21 cellular contexts compared by ENCODE assay signal in genomic region chr21:25103500-25104207, GRCh38.
"Had no signal": no experiment of that assay in that cellular context is flagged by ENCODE, and none has a peak within 500 bp of the region (broad histone marks: within the 10 kb centered on the region; RNA-seq: fewer than 3 reads in every experiment).

No MANE protein-coding gene starts in this region.

- H3K9me3 ChIP-seq: adrenal gland, gastrocnemius medialis, lower lobe of right lung, right atrium auricular region had no signal

- H3K4me3 ChIP-seq: adrenal gland, gastrocnemius medialis, heart left ventricle, lower lobe of right lung, right atrium auricular region, smooth muscle cell had no signal

- H3K27ac ChIP-seq: adrenal gland, gastrocnemius medialis, heart left ventricle, lower lobe of right lung, right atrium auricular region had no signal

- H3K36me3 Mint-ChIP-seq: activated naive CD4-positive, alpha-beta T cell treated with anti-CD3 and anti-CD28 coated beads, Interleukin-2, amount 50 U/mL, for 24 hours; immature natural killer cell; mesothelial cell of epicardium; type B pancreatic cell had no signal

- DNase-seq: activated CD4-positive, alpha-beta T cell treated with anti-CD3 and anti-CD28 coated beads for 36 hours; activated CD8-positive, alpha-beta memory T cell treated with anti-CD3 and anti-CD28 coated beads, Interleukin-2, amount 50 U/mL, for 4 hours; activated CD8-positive, alpha-beta T cell treated with anti-CD3 and anti-CD28 coated beads for 36 hours; activated effector memory CD4-positive, alpha-beta T cell treated with anti-CD3 and anti-CD28 coated beads, Interleukin-2, amount 50 U/mL, for 16 hours; activated T-cell treated with anti-CD3 and anti-CD28 coated beads, Interleukin-2, amount 50 U/mL, for 48 hours; adrenal gland; effector CD8-positive, alpha-beta T cell; gastrocnemius medialis; heart left ventricle; immature natural killer cell; left cardiac atrium; lower lobe of right lung; nephron progenitor cell; occipital lobe; T-helper 17 cell had no signal

- H3K9me3 Mint-ChIP-seq: activated CD8-positive, alpha-beta T cell treated with anti-CD3 and anti-CD28 coated beads for 36 hours; activated naive CD4-positive, alpha-beta T cell treated with anti-CD3 and anti-CD28 coated beads, Interleukin-2, amount 50 U/mL, for 24 hours; stimulated activated naive CD8-positive, alpha-beta T cell treated with anti-CD3 and anti-CD28 coated beads, Interleukin-15, Interleukin-2, amounts not matched to agents 100 ng/mL and 50 ng/mL, for 24 hours; type B pancreatic cell had no signal

- H3K4me3 Mint-ChIP-seq: activated CD4-positive, alpha-beta T cell treated with anti-CD3 and anti-CD28 coated beads for 36 hours; activated CD8-positive, alpha-beta T cell treated with anti-CD3 and anti-CD28 coated beads for 36 hours; activated naive CD4-positive, alpha-beta T cell treated with anti-CD3 and anti-CD28 coated beads, Interleukin-2, amount 50 U/mL, for 24 hours; immature natural killer cell; mesothelial cell of epicardium; nephron progenitor cell; stimulated activated naive CD8-positive, alpha-beta T cell treated with anti-CD3 and anti-CD28 coated beads, Interleukin-15, Interleukin-2, amounts not matched to agents 100 ng/mL and 50 ng/mL, for 24 hours; T-helper 17 cell; type B pancreatic cell had no signal

- H3K36me3 ChIP-seq: adrenal gland, gastrocnemius medialis, heart left ventricle, lower lobe of right lung, right atrium auricular region had no signal

- H3K27me3 Mint-ChIP-seq: activated CD4-positive, alpha-beta T cell treated with anti-CD3 and anti-CD28 coated beads for 36 hours; activated CD8-positive, alpha-beta T cell treated with anti-CD3 and anti-CD28 coated beads for 36 hours; stimulated activated naive CD8-positive, alpha-beta T cell treated with anti-CD3 and anti-CD28 coated beads, Interleukin-15, Interleukin-2, amounts not matched to agents 100 ng/mL and 50 ng/mL, for 24 hours; T-helper 17 cell; type B pancreatic cell had no signal

- H3K4me2 ChIP-seq: smooth muscle cell had no signal

- H3K4me1 ChIP-seq: adrenal gland, gastrocnemius medialis, heart left ventricle, lower lobe of right lung, right atrium auricular region had no signal

- H3K4me1 Mint-ChIP-seq: activated CD4-positive, alpha-beta T cell treated with anti-CD3 and anti-CD28 coated beads for 36 hours; activated naive CD4-positive, alpha-beta T cell treated with anti-CD3 and anti-CD28 coated beads, Interleukin-2, amount 50 U/mL, for 24 hours; immature natural killer cell; mesothelial cell of epicardium; nephron progenitor cell; T-helper 17 cell had no signal

- H3K27ac Mint-ChIP-seq: activated CD4-positive, alpha-beta T cell treated with anti-CD3 and anti-CD28 coated beads for 36 hours; activated CD8-positive, alpha-beta T cell treated with anti-CD3 and anti-CD28 coated beads for 36 hours; activated naive CD4-positive, alpha-beta T cell treated with anti-CD3 and anti-CD28 coated beads, Interleukin-2, amount 50 U/mL, for 24 hours; immature natural killer cell; mesothelial cell of epicardium; nephron progenitor cell; stimulated activated naive CD8-positive, alpha-beta T cell treated with anti-CD3 and anti-CD28 coated beads, Interleukin-15, Interleukin-2, amounts not matched to agents 100 ng/mL and 50 ng/mL, for 24 hours; T-helper 17 cell; type B pancreatic cell had no signal

- H3K27me3 ChIP-seq: adrenal gland, gastrocnemius medialis, heart left ventricle, right atrium auricular region had no signal

- ATAC-seq: activated CD4-positive, alpha-beta T cell treated with anti-CD3 and anti-CD28 coated beads for 36 hours; activated CD8-positive, alpha-beta T cell treated with anti-CD3 and anti-CD28 coated beads for 36 hours; gastrocnemius medialis; heart left ventricle; left cardiac atrium; lower lobe of right lung; T-helper 17 cell had no signal
